Comparison of ENCODE assay signal across 14 cellular contexts in the genomic region with DNA sequence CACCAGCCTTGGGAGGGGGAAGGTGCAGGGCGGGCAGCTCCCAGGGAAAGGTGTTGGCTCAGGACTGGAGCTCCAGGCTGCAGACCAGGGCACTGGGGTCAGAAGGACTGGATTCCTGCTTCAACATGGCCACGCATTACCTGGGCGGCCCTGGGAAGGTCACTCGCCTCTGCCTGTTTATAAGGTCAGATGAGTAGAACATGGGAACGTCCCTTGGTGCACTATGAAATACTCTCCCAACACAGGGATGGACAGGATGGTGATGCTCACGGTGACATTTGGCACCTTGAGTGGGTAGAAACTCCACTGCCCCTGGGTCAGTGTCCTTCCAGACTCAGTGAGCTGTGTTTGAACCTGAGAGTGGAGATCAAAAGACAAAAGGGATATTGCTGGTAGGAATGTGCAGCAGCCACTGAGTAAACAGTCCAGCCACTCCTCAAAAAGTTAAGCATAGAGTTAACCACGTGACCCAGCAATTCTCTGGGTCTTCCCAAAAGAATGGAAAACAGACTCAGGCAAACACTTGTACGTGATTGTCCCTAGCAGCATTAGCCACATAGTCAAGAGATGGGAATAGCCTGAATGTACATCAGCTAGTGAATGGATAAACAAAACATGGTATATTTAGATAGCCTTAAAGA. TPM values are rescaled to one million over a fixed set of nuclear protein-coding genes. Genes with fewer than 3 reads are reported as not detected.
"Had no signal": no experiment of that assay in that cellular context is flagged by ENCODE, and none has a peak within 500 bp of the region (broad histone marks: within the 10 kb centered on the region; RNA-seq: fewer than 3 reads in every experiment).

No MANE protein-coding gene starts in this region.

- H3K4me1 ChIP-seq: breast epithelium had no signal

- H3K36me3 ChIP-seq: breast epithelium, esophagus muscularis mucosa, left ventricle myocardium inferior, stomach, thoracic aorta had no signal

- H3K27ac ChIP-seq: breast epithelium, esophagus muscularis mucosa, left ventricle myocardium inferior, thoracic aorta had no signal

- H3K4me3 ChIP-seq: breast epithelium, esophagus muscularis mucosa, left ventricle myocardium inferior, stomach, thoracic aorta had no signal

- DNase-seq: activated CD4-positive, alpha-beta T cell treated with anti-CD3 and anti-CD28 coated beads for 1 hour; activated CD4-positive, alpha-beta T cell treated with anti-CD3 and anti-CD28 coated beads, Interleukin-2, amount 50 U/mL, for 48 hours; activated effector memory CD4-positive, alpha-beta T cell treated with anti-CD3 and anti-CD28 coated beads, Interleukin-2, amount 50 U/mL, for 16 hours; activated naive CD8-positive, alpha-beta T cell treated with anti-CD3 and anti-CD28 coated beads for 36 hours; activated T-cell treated with anti-CD3 and anti-CD28 coated beads, Interleukin-2, amount 50 U/mL, for 4 hours; immature natural killer cell; left ventricle myocardium inferior; mesendoderm; nephron progenitor cell; stimulated activated CD4-positive, alpha-beta T cell treated with anti-CD3 and anti-CD28 coated beads, Interleukin-4, amount 100 ng/mL, for 4 hours; stomach had no signal

- H3K27me3 ChIP-seq: breast epithelium had no signal

- ATAC-seq: activated T-cell treated with anti-CD3 and anti-CD28 coated beads, Interleukin-2, amount 50 U/mL, for 4 hours had no signal

- H3K9me3 ChIP-seq: breast epithelium, esophagus muscularis mucosa, left ventricle myocardium inferior, stomach, thoracic aorta had no signal

RNA-seq across cellular contexts. Expression of a gene that starts 9.1 kb away (rescaled TPM):
- total RNA-seq: activated naive CD8-positive, alpha-beta T cell treated with anti-CD3 and anti-CD28 coated beads for 36 hours; activated T-cell treated with anti-CD3 and anti-CD28 coated beads, Interleukin-2, amount 50 U/mL, for 4 hours had no signal
- polyA plus RNA-seq: immature natural killer cell had no signal
